ENCODE assay signal across 27 cellular contexts in genomic region chr1:55825486-55825885, GRCh38.
"Had no signal": no experiment of that assay in that cellular context is flagged by ENCODE, and none has a peak within 500 bp of the region (broad histone marks: within the 10 kb centered on the region; RNA-seq: fewer than 3 reads in every experiment).

No MANE protein-coding gene starts in this region.

- H2AFZ ChIP-seq: neural progenitor cell had no signal

- H3K27ac Mint-ChIP-seq: effector memory CD8-positive, alpha-beta T cell; immature natural killer cell; natural killer cell treated with Interleukin-12 subunit alpha and Interleukin-12 subunit beta and Interleukin-15 and Interleukin-18, amount 100 ng/mL, for 72 hours; neural progenitor cell; stimulated activated naive CD8-positive, alpha-beta T cell treated with anti-CD3 and anti-CD28 coated beads, Interleukin-15, amount 100 ng/mL, for 72 hours had no signal

- H3K36me3 Mint-ChIP-seq: immature natural killer cell; natural killer cell treated with Interleukin-12 subunit alpha and Interleukin-12 subunit beta and Interleukin-15 and Interleukin-18, amount 100 ng/mL, for 72 hours; neural progenitor cell had no signal

- H3K27me3 ChIP-seq: esophagus squamous epithelium, neural progenitor cell, right atrium auricular region, suprapubic skin, transverse colon, upper lobe of right lung, uterus had no signal

- H3K9ac ChIP-seq: neural progenitor cell had no signal

- ATAC-seq: effector memory CD8-positive, alpha-beta T cell; left colon; left ventricle myocardium superior; lower lobe of right lung; natural killer cell treated with Interleukin-12 subunit alpha and Interleukin-12 subunit beta and Interleukin-15 and Interleukin-18, amount 100 ng/mL, for 72 hours; sciatic nerve; stimulated activated naive CD8-positive, alpha-beta T cell treated with anti-CD3 and anti-CD28 coated beads, Interleukin-15, amount 100 ng/mL, for 72 hours; upper lobe of right lung had no signal

- H3K4me1 ChIP-seq: esophagus squamous epithelium, lower lobe of right lung, neural progenitor cell, prostate gland, right atrium auricular region, suprapubic skin, transverse colon, upper lobe of right lung, uterus had no signal

- H3K27me3 Mint-ChIP-seq: effector memory CD8-positive, alpha-beta T cell had no signal

- H3K4me3 Mint-ChIP-seq: effector memory CD8-positive, alpha-beta T cell; immature natural killer cell; natural killer cell treated with Interleukin-12 subunit alpha and Interleukin-12 subunit beta and Interleukin-15 and Interleukin-18, amount 100 ng/mL, for 72 hours; neural progenitor cell; stimulated activated naive CD8-positive, alpha-beta T cell treated with anti-CD3 and anti-CD28 coated beads, Interleukin-15, amount 100 ng/mL, for 72 hours had no signal

- H3K36me3 ChIP-seq: esophagus squamous epithelium, lower lobe of right lung, neural progenitor cell, prostate gland, right atrium auricular region, suprapubic skin, transverse colon, upper lobe of right lung, uterus had no signal

- H3K4me1 Mint-ChIP-seq: immature natural killer cell; stimulated activated naive CD8-positive, alpha-beta T cell treated with anti-CD3 and anti-CD28 coated beads, Interleukin-15, amount 100 ng/mL, for 72 hours had no signal

- H3K9me3 ChIP-seq: esophagus squamous epithelium, lower lobe of right lung, prostate gland, right atrium auricular region, suprapubic skin, transverse colon, upper lobe of right lung, uterus had no signal

- H3K4me2 ChIP-seq: neural progenitor cell, smooth muscle cell had no signal

- H3K27ac ChIP-seq: esophagus squamous epithelium, lower lobe of right lung, neural progenitor cell, prostate gland, right atrium auricular region, suprapubic skin, upper lobe of right lung, uterus had no signal

- DNase-seq: cortex of kidney; effector memory CD8-positive, alpha-beta T cell; erythroblast; esophagus squamous epithelium; hypothalamus; immature natural killer cell; islet precursor cell; kidney glomerular epithelial cell; left colon; left ventricle myocardium superior; lower lobe of right lung; stimulated activated CD4-positive, alpha-beta T cell treated with anti-CD3 and anti-CD28 coated beads, Interleukin-12 subunit alpha, Interleukin-12 subunit beta, amount 100 ng/mL, for 4 hours; stimulated activated CD4-positive, alpha-beta T cell treated with anti-CD3 and anti-CD28 coated beads, Interleukin-1b, Interleukin-23, amount 100 ng/mL, for 48 hours; stimulated activated CD4-positive, alpha-beta T cell treated with anti-CD3 and anti-CD28 coated beads, Interleukin-4, amount 100 ng/mL, for 1 hour; stimulated activated CD8-positive, alpha-beta memory T cell treated with anti-CD3 and anti-CD28 coated beads, Interleukin-4, amount 100 ng/mL, for 48 hours; stimulated activated naive CD4-positive, alpha-beta T cell; stimulated activated naive CD8-positive, alpha-beta T cell treated with anti-CD3 and anti-CD28 coated beads, Interleukin-15, amount 100 ng/mL, for 72 hours; transverse colon; upper lobe of right lung; uterus had no signal

- H3K9me3 Mint-ChIP-seq: natural killer cell treated with Interleukin-12 subunit alpha and Interleukin-12 subunit beta and Interleukin-15 and Interleukin-18, amount 100 ng/mL, for 72 hours; neural progenitor cell; stimulated activated naive CD8-positive, alpha-beta T cell treated with anti-CD3 and anti-CD28 coated beads, Interleukin-15, amount 100 ng/mL, for 72 hours had no signal

- H3K4me3 ChIP-seq: esophagus squamous epithelium, lower lobe of right lung, neural progenitor cell, prostate gland, right atrium auricular region, smooth muscle cell, suprapubic skin, transverse colon, upper lobe of right lung, uterus had no signal
